2 cellular contexts compared by ENCODE assay signal in the genomic region with DNA sequence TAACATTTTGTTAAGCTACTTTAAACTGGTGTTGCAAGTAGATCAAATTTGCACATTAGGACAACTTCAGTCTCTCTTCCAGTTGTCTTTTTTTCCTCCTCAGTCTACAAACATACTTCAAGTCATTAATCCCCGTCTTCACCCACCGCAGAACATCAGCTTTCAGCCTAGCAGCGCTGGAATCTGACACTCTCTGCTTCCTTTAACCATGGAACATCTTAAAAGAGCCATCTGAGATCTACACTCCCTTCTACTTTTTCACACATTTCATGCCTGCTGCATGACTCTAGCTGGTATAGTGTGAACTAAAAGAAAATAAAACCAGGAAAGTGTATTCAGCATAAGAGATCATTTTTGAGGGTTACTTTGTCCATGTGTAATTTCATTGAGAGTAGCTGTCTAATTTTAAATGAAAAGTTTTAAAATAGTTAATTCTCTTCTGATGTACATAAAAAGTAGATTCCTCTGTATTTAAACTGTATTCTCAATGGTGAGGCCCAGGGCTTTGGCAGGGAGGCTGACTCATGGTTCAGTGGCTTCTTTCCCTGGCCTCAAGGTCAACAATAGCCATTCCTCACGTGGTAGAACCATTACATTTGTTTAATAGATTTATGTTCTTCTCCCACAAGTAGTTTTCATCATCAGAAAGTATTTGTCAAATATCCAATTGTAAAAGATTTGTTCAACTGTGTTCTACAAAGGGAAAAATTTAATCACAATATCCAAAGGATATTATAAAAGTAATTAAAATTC.
TF ChIP-seq lines count a peak whose summit lies in the region.

No MANE protein-coding gene starts in this region.

TF ChIP-seq in SK-N-SH treated with all-trans-retinoic acid at 6 μM for 48 hours, 23 proteins besides CTCF, POLR2A, EP300 and RAD21 (continued from another document):
- TF ChIP-seq, protein P1, sequence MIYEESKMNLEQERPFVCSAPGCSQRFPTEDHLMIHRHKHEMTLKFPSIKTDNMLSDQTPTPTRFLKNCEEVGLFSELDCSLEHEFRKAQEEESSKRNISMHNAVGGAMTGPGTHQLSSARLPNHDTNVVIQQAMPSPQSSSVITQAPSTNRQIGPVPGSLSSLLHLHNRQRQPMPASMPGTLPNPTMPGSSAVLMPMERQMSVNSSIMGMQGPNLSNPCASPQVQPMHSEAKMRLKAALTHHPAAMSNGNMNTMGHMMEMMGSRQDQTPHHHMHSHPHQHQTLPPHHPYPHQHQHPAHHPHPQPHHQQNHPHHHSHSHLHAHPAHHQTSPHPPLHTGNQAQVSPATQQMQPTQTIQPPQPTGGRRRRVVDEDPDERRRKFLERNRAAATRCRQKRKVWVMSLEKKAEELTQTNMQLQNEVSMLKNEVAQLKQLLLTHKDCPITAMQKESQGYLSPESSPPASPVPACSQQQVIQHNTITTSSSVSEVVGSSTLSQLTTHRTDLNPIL (CRISPR knock-in tag; IDR thresholded peaks at IDR 0.05; ENCODE audit: low read depth), result 0 out of 2 replicates have a peak, but pooled peaks have one; percentile 30
- no peak for TF ChIP-seq SNAI2 (CRISPR knock-in tag; IDR thresholded peaks at IDR 0.05)

TF ChIP-seq in SK-N-SH, 30 proteins besides CTCF, POLR2A, EP300 and RAD21 (continued from another document):
- TF ChIP-seq, protein P2, sequence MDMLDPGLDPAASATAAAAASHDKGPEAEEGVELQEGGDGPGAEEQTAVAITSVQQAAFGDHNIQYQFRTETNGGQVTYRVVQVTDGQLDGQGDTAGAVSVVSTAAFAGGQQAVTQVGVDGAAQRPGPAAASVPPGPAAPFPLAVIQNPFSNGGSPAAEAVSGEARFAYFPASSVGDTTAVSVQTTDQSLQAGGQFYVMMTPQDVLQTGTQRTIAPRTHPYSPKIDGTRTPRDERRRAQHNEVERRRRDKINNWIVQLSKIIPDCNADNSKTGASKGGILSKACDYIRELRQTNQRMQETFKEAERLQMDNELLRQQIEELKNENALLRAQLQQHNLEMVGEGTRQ (IDR thresholded peaks at IDR 0.05; ENCODE audit: borderline replicate concordance, low read depth, low read length), result no peak
- no peak for TF ChIP-seq YY1 (IDR thresholded peaks at IDR 0.05; ENCODE audit: low read depth)
- no peak for TF ChIP-seq SIN3A (IDR thresholded peaks at IDR 0.05; ENCODE audit: borderline replicate concordance, low read depth, low read length)
- TF ChIP-seq JUND (IDR thresholded peaks at IDR 0.05), result no peak
TF ChIP-seq in SK-N-SH: peak in this region for 0.
